Comparison of ENCODE assay signal across 29 cellular contexts in the genomic region with DNA sequence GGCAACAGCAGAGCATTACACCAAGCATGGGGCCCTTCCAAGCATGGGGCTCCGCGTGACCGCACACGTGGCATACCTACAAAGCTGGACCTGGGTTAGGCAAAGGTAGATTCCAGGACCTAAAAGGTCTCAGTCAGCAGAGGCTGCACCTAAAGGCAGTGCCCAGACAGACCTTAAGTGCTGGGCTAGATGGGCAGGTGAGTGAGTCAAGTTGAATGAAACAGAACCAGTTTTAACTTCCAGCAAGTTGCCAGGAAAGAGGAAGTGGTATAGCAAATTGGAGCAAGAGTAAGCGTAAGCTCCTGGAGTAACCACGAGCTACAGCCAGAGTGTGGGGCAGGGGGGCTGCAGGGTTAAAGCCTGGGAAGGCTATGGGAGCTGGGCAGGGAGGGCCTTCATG. TPM values are rescaled to one million over a fixed set of nuclear protein-coding genes. Genes with fewer than 3 reads are reported as not detected.
A peak's percentile ranks its signal among the peaks of the same experiment; 100 is the strongest.
DNase-seq lines count a peak whose midpoint lies in the region; ATAC-seq, FAIRE-seq and TF ChIP-seq lines count a peak whose summit lies in the region.
"Had no signal": no experiment of that assay in that cellular context is flagged by ENCODE, and none has a peak within 500 bp of the region (broad histone marks: within the 10 kb centered on the region; RNA-seq: fewer than 3 reads in every experiment).

No MANE protein-coding gene starts in this region.

- no TSS peak for BruUV-seq in K562 (replicated peaks; lab: Mats Ljungman, UMichigan)

- no peaks in the 10 kb centered on the region for H3K79me2 ChIP-seq in K562 (ENCODE audit: control insufficient read depth, insufficient read depth, low read length)
- H3K79me2 ChIP-seq: parathyroid adenoma had no signal

- H3K9me1 ChIP-seq in K562 (ENCODE audit: control insufficient read depth, insufficient read depth, low read length): no peaks in the 10 kb centered on the region

- peak overlapping the region; percentile 39 for H3K4me3 Mint-ChIP-seq in T-helper 1 cell treated with Interleukin-12 subunit alpha and Interleukin-12 subunit beta and Interleukin-4 antibody, amounts not matched to agents 30 μg/mL and 1 μg/mL, for 36 hours
- H3K4me3 Mint-ChIP-seq: activated CD4-positive, alpha-beta T cell treated with anti-CD3 and anti-CD28 coated beads, Interleukin-2, amount 10 ng/mL, durations not matched to agents 7 days and 5 days; activated CD8-positive, alpha-beta memory T cell treated with anti-CD3 and anti-CD28 coated beads, Interleukin-2, amount 10 ng/mL, durations not matched to agents 7 days and 5 days; activated T-cell treated with anti-CD3 and anti-CD28 coated beads, Interleukin-2, amount 50 U/mL, for 72 hours; neural crest cell had no signal

- CTCF ChIA-PET in K562 (lab: Yijun Ruan, JAX; ENCODE audit: low intra/inter-chr PET ratio): no interaction called here

- no peak overlapping the region for H3K4me2 ChIP-seq in K562 (ENCODE audit: insufficient read depth, low read length)

- no peak for ATAC-seq in K562
- ATAC-seq in GM21825 (IDR thresholded peaks at IDR 0.05; ENCODE audit: unreplicated experiment): no peak
- ATAC-seq: activated CD8-positive, alpha-beta memory T cell treated with anti-CD3 and anti-CD28 coated beads, Interleukin-2, amount 10 ng/mL, durations not matched to agents 7 days and 5 days; activated T-cell treated with anti-CD3 and anti-CD28 coated beads, Interleukin-2, amount 50 U/mL, for 72 hours; HepG2; right lobe of liver; stimulated activated naive CD8-positive, alpha-beta T cell treated with anti-CD3 and anti-CD28 coated beads, Interleukin-15, Interleukin-2, amounts not matched to agents 100 U/mL and 50 U/mL, for 24 hours had no signal

- H3K4me3 ChIP-seq in K562: no peak overlapping the region
- no peak overlapping the region for H3K4me3 ChIP-seq in urinary bladder (ENCODE audit: low read depth, low read length)
- H3K4me3 ChIP-seq: lung, right lobe of liver, thyroid gland had no signal

- H3K36me3 ChIP-seq in K562 (ENCODE audit: control insufficient read depth, insufficient read depth, low read length) (no peaks in the 10 kb centered on the region), urinary bladder (ENCODE audit: insufficient read depth) (no peaks in the 10 kb centered on the region)
- H3K36me3 ChIP-seq: right lobe of liver, thyroid gland, WERI-Rb-1 had no signal

- intact Hi-C loops in K562 (cut with micrococcal nuclease) (loop anchor here (5.0 kb wide), 1 partner anchor 46 kb away; no protein-coding TSS in a partner anchor), posterior cingulate gyrus (cut with DNase I) (loop anchor here (10.0 kb wide), 1 partner anchor 49 kb away; a partner anchor contains a TSS)

- WGBS in K562 (ENCODE audit: insufficient coverage, low coverage, missing lambda C conversion rate): 31% methylated on average over 6 of the region's 6 CpGs
- WGBS in urinary bladder: 88% methylated on average over 6 of the region's 6 CpGs

- H3K4me1 ChIP-seq in K562 (replicated peaks in 1 of 2; ENCODE audit: control insufficient read depth in 2 of 2, insufficient read depth in 2 of 2, low read length in 2 of 2): peaks cover 19 to 38% of the 10 kb centered on the region in 2 experiments
- no peaks in the 10 kb centered on the region for H3K4me1 ChIP-seq in urinary bladder (ENCODE audit: insufficient read depth)

- no peak for DNase-seq in T-helper 1 cell
- DNase-seq in NOMO-1 treated with DMSO at 0.1 percent for 48 hours (lab: John Stamatoyannopoulos, UW; ENCODE audit: unreplicated experiment): peak; percentile 63
- no peak for DNase-seq in K562 (ENCODE audit: extremely low read depth in 1 of 4, low spot score in 3 of 4)
- DNase-seq in posterior cingulate gyrus: no peak
- DNase-seq in T-helper 9 cell: no peak
- DNase-seq: 8988T; activated CD4-positive, alpha-beta T cell treated with anti-CD3 and anti-CD28 coated beads, Interleukin-2, amount 10 ng/mL, durations not matched to agents 7 days and 5 days; activated CD8-positive, alpha-beta memory T cell treated with anti-CD3 and anti-CD28 coated beads, Interleukin-2, amount 10 ng/mL, durations not matched to agents 7 days and 5 days; activated naive CD4-positive, alpha-beta T cell treated with Interleukin-2 at 50 U/mL for 16 hours; activated T-cell treated with anti-CD3 and anti-CD28 coated beads, Interleukin-2, amount 50 U/mL, for 72 hours; amniotic stem cell; CD8-positive, alpha-beta memory T cell; DMS153; kidney; NCI-H2029 treated with DMSO at 0.1 percent for 48 hours; NCI-H226; right lobe of liver; SHP77 treated with DMSO at 0.1 percent for 48 hours; stimulated activated naive CD8-positive, alpha-beta T cell treated with anti-CD3 and anti-CD28 coated beads, Interleukin-15, Interleukin-2, amounts not matched to agents 100 U/mL and 50 U/mL, for 24 hours; thyroid gland; WERI-Rb-1 had no signal

- POLR2A ChIA-PET in K562 (lab: Yijun Ruan, JAX): no interaction called here

- no peaks in the 10 kb centered on the region for H3K36me3 Mint-ChIP-seq in T-helper 1 cell treated with Interleukin-12 subunit alpha and Interleukin-12 subunit beta and Interleukin-4 antibody, amounts not matched to agents 30 μg/mL and 1 μg/mL, for 36 hours (ENCODE audit: low read depth)
- H3K36me3 Mint-ChIP-seq: activated CD8-positive, alpha-beta memory T cell treated with anti-CD3 and anti-CD28 coated beads, Interleukin-2, amount 10 ng/mL, durations not matched to agents 7 days and 5 days had no signal

- no peak overlapping the region for H3K27ac Mint-ChIP-seq in T-helper 1 cell treated with Interleukin-12 subunit alpha and Interleukin-12 subunit beta and Interleukin-4 antibody, amounts not matched to agents 30 μg/mL and 1 μg/mL, for 36 hours
- H3K27ac Mint-ChIP-seq: activated CD4-positive, alpha-beta T cell treated with anti-CD3 and anti-CD28 coated beads, Interleukin-2, amount 10 ng/mL, durations not matched to agents 7 days and 5 days; activated CD8-positive, alpha-beta memory T cell treated with anti-CD3 and anti-CD28 coated beads, Interleukin-2, amount 10 ng/mL, durations not matched to agents 7 days and 5 days; activated T-cell treated with anti-CD3 and anti-CD28 coated beads, Interleukin-2, amount 50 U/mL, for 72 hours; CD8-positive, alpha-beta memory T cell had no signal

- H3K9ac ChIP-seq in K562 (ENCODE audit: insufficient read depth in 1 of 2, low read depth in 2 of 2, low read length in 2 of 2): no peak overlapping the region; a peak in 1 of 4 replicates
- H3K9ac ChIP-seq: parathyroid adenoma had no signal

- no peaks in the 10 kb centered on the region for H3K9me3 Mint-ChIP-seq in T-helper 1 cell treated with Interleukin-12 subunit alpha and Interleukin-12 subunit beta and Interleukin-4 antibody, amounts not matched to agents 30 μg/mL and 1 μg/mL, for 36 hours
- H3K9me3 Mint-ChIP-seq: activated CD4-positive, alpha-beta T cell treated with anti-CD3 and anti-CD28 coated beads, Interleukin-2, amount 10 ng/mL, durations not matched to agents 7 days and 5 days; activated T-cell treated with anti-CD3 and anti-CD28 coated beads, Interleukin-2, amount 50 U/mL, for 72 hours; CD8-positive, alpha-beta memory T cell; neural crest cell had no signal

- TF ChIP-seq EP300 in K562 (IDR thresholded peaks at IDR 0.05; ENCODE audit: low read length): no peak

- H3K4me1 Mint-ChIP-seq in T-helper 1 cell treated with Interleukin-12 subunit alpha and Interleukin-12 subunit beta and Interleukin-4 antibody, amounts not matched to agents 30 μg/mL and 1 μg/mL, for 36 hours (ENCODE audit: low read depth): peaks cover 21% of the 10 kb centered on the region

- no peak overlapping the region for H2AFZ ChIP-seq in K562 (ENCODE audit: low read depth, low read length)

- no peak overlapping the region for H3K27ac ChIP-seq in K562 (ENCODE audit: extremely low read depth, low read depth, low read length)
- H3K27ac ChIP-seq in urinary bladder (ENCODE audit: low read depth): peak overlapping the region; percentile 61
- H3K27ac ChIP-seq: parathyroid adenoma, right lobe of liver, thyroid gland, WERI-Rb-1 had no signal

- H3K27me3 ChIP-seq in K562 (ENCODE audit: control insufficient read depth in 2 of 2, insufficient read depth in 2 of 2, low read length in 2 of 2): peaks cover 12 to 41% of the 10 kb centered on the region in 2 experiments; a peak in 4 of 5 replicates
- H3K27me3 ChIP-seq: right lobe of liver, thyroid gland had no signal

- H3K27me3 Mint-ChIP-seq in T-helper 1 cell treated with Interleukin-12 subunit alpha and Interleukin-12 subunit beta and Interleukin-4 antibody, amounts not matched to agents 30 μg/mL and 1 μg/mL, for 36 hours (ENCODE audit: low read depth): peaks cover 41% of the 10 kb centered on the region

- no peaks in the 10 kb centered on the region for H3K9me3 ChIP-seq in K562 (replicated peaks; ENCODE audit: control insufficient read depth, insufficient read depth, low read depth, low read length)
- H3K9me3 ChIP-seq: right lobe of liver, thyroid gland had no signal

- no peak for TF ChIP-seq CTCF in K562 (IDR thresholded peaks at IDR 0.05 in 2 of 3, conservative IDR thresholded peaks at IDR 0.05 in 1 of 3; ENCODE audit: insufficient read depth in 2 of 3, low read depth in 1 of 3, low read length in 3 of 3)

- TF ChIP-seq POLR2A in K562 (conservative IDR thresholded peaks at IDR 0.05): no peak

- FAIRE-seq in K562 (lab: Jason Lieb, UNC): no peak
- FAIRE-seq: G401.6, HepG2, kidney had no signal

- TF ChIP-seq RAD21 in K562 (CRISPR knock-in tag; conservative IDR thresholded peaks at IDR 0.05 in 1 of 2, IDR thresholded peaks at IDR 0.05 in 1 of 2): no peak

- peaks cover 27% of the 10 kb centered on the region for H4K20me1 ChIP-seq in K562 (replicated peaks; ENCODE audit: control insufficient read depth, insufficient read depth, low read length)

- in situ Hi-C loops in K562 (cut with MboI): loop anchor here (5.0 kb wide), 1 partner anchor 106 kb away; no protein-coding TSS in a partner anchor

RNA-seq across cellular contexts. Expression of a gene that starts 49.5 kb away (rescaled TPM):
- total RNA-seq in K562 (2011; cell fraction: chromatin; rRNA removed; ENCODE audit: low replicate concordance): 0.51 and 2.0 TPM in 2 replicates
- 0.17 and 0.26 TPM in 2 replicates for total RNA-seq in K562 (2011; cell fraction: nucleolus; rRNA removed)
- 0.53 and 0.66 TPM in 2 replicates for total RNA-seq in K562 (2011; cell fraction: nucleoplasm; rRNA removed)
- total RNA-seq in K562 (2014; rRNA removed) (0.04 TPM in 1 of 2 replicates, not detected in the other), K562 (2014; rRNA removed; fragmentation: Illumina TruSeq; extraction: Trizol) (not detected in 2 replicates), K562 (2015; rRNA removed; fragmentation: Illumina TruSeq; extraction: Trizol) (not detected in 2 replicates), K562 (2021) (0.33 and 0.40 TPM in 2 replicates), urinary bladder (2.7 TPM)
- polyA plus RNA-seq in K562 (2011; rRNA removed) (0.04 and 0.13 TPM in 2 replicates), K562 (2014; fragmentation: Illumina TruSeq; extraction: Trizol) (0.09 and 0.15 TPM in 2 replicates), K562 (2014; fragmentation: Nextera tagmentation; extraction: Ambion mirVana) (not detected), K562 (2014; rRNA removed) (not detected in 2 replicates), urinary bladder (3.0 TPM)
- polyA plus RNA-seq in K562 (2011; cell fraction: cytosol; rRNA removed): 0.01 and 0.06 TPM in 2 replicates
- 0.17 and 1.9 TPM in 2 replicates for polyA plus RNA-seq in K562 (2011; cell fraction: nucleus; rRNA removed)
- polyA plus RNA-seq in K562 (2012): 0.05 and 0.44 TPM in 2 replicates
- not detected in 2 replicates for polyA minus RNA-seq in K562 (2011; rRNA and poly(A)+ RNA removed)
- polyA minus RNA-seq in K562 (2011; cell fraction: cytosol; rRNA and poly(A)+ RNA removed): not detected in 2 replicates
- 0.13 TPM in 1 of 2 replicates, not detected in the other for polyA minus RNA-seq in K562 (2011; cell fraction: nucleus; rRNA and poly(A)+ RNA removed)
- polyA plus RNA-seq: CD8-positive, alpha-beta memory T cell had no signal
